Comparison of ENCODE assay signal across 10 cellular contexts in the genomic region with DNA sequence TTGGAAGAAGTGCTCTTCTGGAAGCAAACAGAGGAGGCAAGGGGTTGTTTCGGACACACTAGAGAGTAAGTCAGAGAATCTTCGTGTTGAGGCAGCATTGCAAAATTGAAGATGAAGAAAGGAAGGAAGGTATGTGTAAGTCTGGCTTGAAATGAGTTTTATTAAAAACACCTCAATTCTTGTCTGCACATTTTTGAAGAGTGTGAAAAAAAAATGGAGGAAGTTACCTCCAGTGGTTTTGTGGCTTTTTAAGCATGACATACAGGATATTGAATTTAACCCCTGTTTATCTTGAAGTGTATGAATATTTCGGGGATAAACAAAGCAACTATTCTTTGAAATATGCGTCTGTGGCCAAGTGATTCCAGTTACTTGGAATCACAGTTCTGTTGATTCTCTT.
DNase-seq lines count a peak whose midpoint lies in the region; ATAC-seq lines count a peak whose summit lies in the region.
"Had no signal": no experiment of that assay in that cellular context is flagged by ENCODE, and none has a peak within 500 bp of the region (broad histone marks: within the 10 kb centered on the region; RNA-seq: fewer than 3 reads in every experiment).

No MANE protein-coding gene starts in this region.

- no peak for DNase-seq in activated CD4-positive, CD25-positive, alpha-beta regulatory T cell treated with anti-CD3 and anti-CD28 coated beads, Interleukin-2, amount 50 U/mL, for 72 hours
- DNase-seq in SK-MEL-5 (ENCODE audit: low read depth, low spot score) (peak; percentile 80), MG63 (no peak), NCI-H82 (lab: John Stamatoyannopoulos, UW) (no peak), NCI-H1417 (lab: John Stamatoyannopoulos, UW) (no peak)
- DNase-seq in stimulated activated naive B cell treated with anti-CD40 and anti-IgM and Interleukin-4, amounts not matched to agents 10 μg/mL and 1 μg/mL and 100 μg/mL, for 72 hours: no peak
- DNase-seq: NCI-H526 treated with DMSO at 0.1 percent for 48 hours had no signal

- H3K9me3 ChIP-seq in esophagus (ENCODE audit: control insufficient read depth in 2 of 2, insufficient read depth in 1 of 2, low read depth in 1 of 2, low read length in 1 of 2) (no peaks in the 10 kb centered on the region), MG63 (no peaks in the 10 kb centered on the region)
- H3K9me3 ChIP-seq: thoracic aorta had no signal

- in situ Hi-C loops in SK-MEL-5 (cut with HindIII; ENCODE audit: low pct_unique_long_range_greater_than_20kb, low sequenced_read_pairs): no loop called here

- H3K36me3 ChIP-seq in esophagus (ENCODE audit: control insufficient read depth in 2 of 2, insufficient read depth in 2 of 2, low read length in 1 of 2) (no peaks in the 10 kb centered on the region), MG63 (no peaks in the 10 kb centered on the region)
- H3K36me3 ChIP-seq: thoracic aorta had no signal

- no peak overlapping the region for H3K4me3 ChIP-seq in esophagus (ENCODE audit: low read depth in 1 of 2, low read length in 2 of 2)
- no peak overlapping the region for H3K4me3 ChIP-seq in MG63

- H3K4me1 Mint-ChIP-seq in stimulated activated naive B cell treated with anti-CD40 and anti-IgM and Interleukin-4, amounts not matched to agents 10 μg/mL and 1 μg/mL and 100 μg/mL, for 72 hours: peaks cover 25 to 57% of the 10 kb centered on the region in 2 donors

- ATAC-seq in activated CD4-positive, CD25-positive, alpha-beta regulatory T cell treated with anti-CD3 and anti-CD28 coated beads, Interleukin-2, amount 50 U/mL, for 24 hours: peak; percentile 29 to 40
- peak; percentile 5 to 12 for ATAC-seq in stimulated activated naive B cell treated with anti-CD40 and anti-IgM and Interleukin-4, amounts not matched to agents 10 μg/mL and 1 μg/mL and 100 μg/mL, for 72 hours (replicated peaks)

- peaks cover 7 to 16% of the 10 kb centered on the region in 2 donors for H3K36me3 Mint-ChIP-seq in stimulated activated naive B cell treated with anti-CD40 and anti-IgM and Interleukin-4, amounts not matched to agents 10 μg/mL and 1 μg/mL and 100 μg/mL, for 72 hours

- H3K4me3 Mint-ChIP-seq in stimulated activated naive B cell treated with anti-CD40 and anti-IgM and Interleukin-4, amounts not matched to agents 10 μg/mL and 1 μg/mL and 100 μg/mL, for 72 hours: peak overlapping the region; percentile 44 to 63

- peak overlapping the region; percentile 2 to 31 for H3K27ac ChIP-seq in esophagus (ENCODE audit: low read depth in 2 of 2, low read length in 1 of 2)

- H3K27me3 Mint-ChIP-seq in stimulated activated naive B cell treated with anti-CD40 and anti-IgM and Interleukin-4, amounts not matched to agents 10 μg/mL and 1 μg/mL and 100 μg/mL, for 72 hours: no peaks in the 10 kb centered on the region

- 55 to 59% methylated on average over 4 of the region's 4 CpGs for WGBS in esophagus, 2 donors

- H3K4me1 ChIP-seq in esophagus (ENCODE audit: control insufficient read depth in 2 of 2, insufficient read depth in 2 of 2, low read length in 1 of 2): peaks cover 0 to 4% of the 10 kb centered on the region in 2 donors

- H3K27me3 ChIP-seq in esophagus (ENCODE audit: control insufficient read depth in 1 of 2, insufficient read depth in 2 of 2, low read length in 2 of 2) (no peaks in the 10 kb centered on the region), MG63 (no peaks in the 10 kb centered on the region)

- H3K27ac Mint-ChIP-seq in stimulated activated naive B cell treated with anti-CD40 and anti-IgM and Interleukin-4, amounts not matched to agents 10 μg/mL and 1 μg/mL and 100 μg/mL, for 72 hours: peak overlapping the region; percentile 75

- H3K9me3 Mint-ChIP-seq in stimulated activated naive B cell treated with anti-CD40 and anti-IgM and Interleukin-4, amounts not matched to agents 10 μg/mL and 1 μg/mL and 100 μg/mL, for 72 hours: no peaks in the 10 kb centered on the region
